Comparison of ENCODE assay signal across 13 cellular contexts in genomic region chr1:114352797-114353196, GRCh38.
DNase-seq lines count a peak whose midpoint lies in the region; ATAC-seq, FAIRE-seq and TF ChIP-seq lines count a peak whose summit lies in the region.
"Had no signal": no experiment of that assay in that cellular context is flagged by ENCODE, and none has a peak within 500 bp of the region (broad histone marks: within the 10 kb centered on the region; RNA-seq: fewer than 3 reads in every experiment).

No MANE protein-coding gene starts in this region.

- H4K20me1 ChIP-seq in keratinocyte (ENCODE audit: control insufficient read depth, extremely low read depth, insufficient read depth, low read length) (no peaks in the 10 kb centered on the region), PC-9 (ENCODE audit: insufficient read depth) (no peaks in the 10 kb centered on the region)

- peak overlapping the region; percentile 30 for H2AFZ ChIP-seq in keratinocyte (ENCODE audit: control insufficient read depth, low read length)
- H2AFZ ChIP-seq in PC-9: no peak overlapping the region

- H3K4me3 ChIP-seq in SJCRH30 (peak overlapping the region; percentile 10; the same call in 1 of the 2 replicates), keratinocyte (ENCODE audit: control insufficient read depth in 2 of 3, extremely low read depth in 1 of 3, insufficient read depth in 2 of 3, low read depth in 1 of 3, low read length in 3 of 3) (no peak overlapping the region), uterus (no peak overlapping the region), PC-9 (no peak overlapping the region)

- H3K27ac ChIP-seq in SJCRH30 (no peak overlapping the region), keratinocyte (ENCODE audit: control insufficient read depth, insufficient read depth, low read length) (no peak overlapping the region), uterus (no peak overlapping the region), PC-9 (no peak overlapping the region)
- H3K27ac ChIP-seq: foreskin keratinocyte had no signal

- no peaks in the 10 kb centered on the region for H3F3A ChIP-seq in PC-9 (ENCODE audit: insufficient read depth, low read depth)

- H3K79me2 ChIP-seq in keratinocyte (ENCODE audit: control insufficient read depth, insufficient read depth, low read length) (no peaks in the 10 kb centered on the region), PC-9 (ENCODE audit: low read depth) (no peaks in the 10 kb centered on the region)

- DNase-seq in Ammon's horn (ENCODE audit: low spot score) (peak; percentile 68), SJCRH30 (peak in 1 of 2 experiments; percentile 44), keratinocyte (ENCODE audit: low read depth, low spot score) (no peak), HuH-7.5 (ENCODE audit: low spot score) (no peak), uterus (no peak), PC-9 (no peak)
- no peak for DNase-seq in activated naive CD4-positive, alpha-beta T cell treated with anti-CD3 and anti-CD28 coated beads for 36 hours
- DNase-seq: activated effector memory CD4-positive, alpha-beta T cell treated with anti-CD3 and anti-CD28 coated beads, Interleukin-2, amount 50 U/mL, for 16 hours; AML-193; stimulated activated CD4-positive, alpha-beta T cell treated with anti-CD3 and anti-CD28 coated beads, Interleukin-4, amount 100 ng/mL, for 24 hours had no signal

- no peak overlapping the region for H3K4me2 ChIP-seq in keratinocyte (ENCODE audit: control insufficient read depth, extremely low read depth, insufficient read depth, low read depth, low read length)
- H3K4me2 ChIP-seq in PC-9: no peak overlapping the region

- H3K9ac ChIP-seq in keratinocyte (ENCODE audit: control insufficient read depth, extremely low read depth, insufficient read depth, low read length): no peak overlapping the region

- FAIRE-seq in keratinocyte (lab: Jason Lieb, UNC): no peak
- FAIRE-seq: colon had no signal

- peaks cover 9% of the 10 kb centered on the region; the same call in 1 of the 2 replicates for H3K4me1 ChIP-seq in SJCRH30
- peaks cover 8% of the 10 kb centered on the region for H3K4me1 ChIP-seq in keratinocyte (ENCODE audit: control insufficient read depth, extremely low read depth, insufficient read depth, low read length)
- no peaks in the 10 kb centered on the region for H3K4me1 ChIP-seq in uterus
- H3K4me1 ChIP-seq in PC-9 (replicated peaks; ENCODE audit: insufficient read depth): no peaks in the 10 kb centered on the region
- H3K4me1 ChIP-seq: foreskin keratinocyte had no signal

- intact Hi-C loops in uterus (cut with DNase I; ENCODE audit: low total_unique reads): no loop called here
- intact Hi-C loops in PC-9 (cut with micrococcal nuclease; ENCODE audit: unreplicated experiment): no loop called here
- intact Hi-C loops in activated naive CD4-positive, alpha-beta T cell treated with anti-CD3 and anti-CD28 coated beads for 36 hours (cut with micrococcal nuclease): no loop called here

- BruUV-seq in PC-9 (replicated peaks; lab: Mats Ljungman, UMichigan): no TSS peak

- H3K36me3 ChIP-seq in SJCRH30: no peaks in the 10 kb centered on the region
- H3K36me3 ChIP-seq in keratinocyte (ENCODE audit: control insufficient read depth in 2 of 2, extremely low read depth in 1 of 2, insufficient read depth in 2 of 2, low read length in 2 of 2): no peaks in the 10 kb centered on the region
- no peaks in the 10 kb centered on the region for H3K36me3 ChIP-seq in uterus
- no peaks in the 10 kb centered on the region for H3K36me3 ChIP-seq in PC-9 (ENCODE audit: low read depth)

- ATAC-seq in HG03095 (IDR thresholded peaks at IDR 0.05; ENCODE audit: unreplicated experiment): peak; percentile 12

- no peaks in the 10 kb centered on the region for H3K9me1 ChIP-seq in keratinocyte (ENCODE audit: control insufficient read depth, extremely low read depth, insufficient read depth, low read length)

- H3K4me3 Mint-ChIP-seq in activated naive CD4-positive, alpha-beta T cell treated with anti-CD3 and anti-CD28 coated beads for 36 hours: no peak overlapping the region

- H3K4me1 Mint-ChIP-seq in activated naive CD4-positive, alpha-beta T cell treated with anti-CD3 and anti-CD28 coated beads for 36 hours (ENCODE audit: low read depth): peaks cover 10% of the 10 kb centered on the region

- no peak for TF ChIP-seq POLR2A in uterus (IDR thresholded peaks at IDR 0.05)

- no peaks in the 10 kb centered on the region for H3K27me3 Mint-ChIP-seq in activated naive CD4-positive, alpha-beta T cell treated with anti-CD3 and anti-CD28 coated beads for 36 hours (ENCODE audit: low read depth)

- POLR2A ChIA-PET in PC-9 (lab: Charles Lee; ENCODE audit: unreplicated experiment): no interaction called here

- H3K9me2 ChIP-seq in PC-9 (ENCODE audit: insufficient read depth): no peaks in the 10 kb centered on the region

- TF ChIP-seq CTCF in keratinocyte (optimal IDR thresholded peaks at IDR 0.05 in 1 of 3, IDR thresholded peaks at IDR 0.05 in 1 of 3, conservative IDR thresholded peaks at IDR 0.05 in 1 of 3; ENCODE audit: extremely low read depth in 1 of 3, insufficient read depth in 2 of 3, low read length in 3 of 3): no peak
- TF ChIP-seq CTCF in uterus (IDR thresholded peaks at IDR 0.05): no peak
- no peak for TF ChIP-seq CTCF in PC-9 (conservative IDR thresholded peaks at IDR 0.05)

- H3K36me3 Mint-ChIP-seq in activated naive CD4-positive, alpha-beta T cell treated with anti-CD3 and anti-CD28 coated beads for 36 hours (ENCODE audit: low read depth): no peaks in the 10 kb centered on the region

- H3K9me3 Mint-ChIP-seq in activated naive CD4-positive, alpha-beta T cell treated with anti-CD3 and anti-CD28 coated beads for 36 hours: no peaks in the 10 kb centered on the region

- H3K27ac Mint-ChIP-seq in activated naive CD4-positive, alpha-beta T cell treated with anti-CD3 and anti-CD28 coated beads for 36 hours: no peak overlapping the region

- CTCF ChIA-PET in PC-9 (lab: Charles Lee): no interaction called here
- CTCF ChIA-PET in activated naive CD4-positive, alpha-beta T cell treated with anti-CD3 and anti-CD28 coated beads for 36 hours (lab: Charles Lee): interaction anchor here (1.5 kb wide), 1 partner anchor 13 kb away, joined by 6 read pairs; no protein-coding TSS in a partner anchor

- H3K27me3 ChIP-seq in SJCRH30: no peaks in the 10 kb centered on the region
- H3K27me3 ChIP-seq in keratinocyte (ENCODE audit: control insufficient read depth, extremely low read depth, insufficient read depth, low read length): no peaks in the 10 kb centered on the region
- no peaks in the 10 kb centered on the region for H3K27me3 ChIP-seq in uterus
- no peaks in the 10 kb centered on the region for H3K27me3 ChIP-seq in PC-9 (ENCODE audit: insufficient read depth, low read depth)
- H3K27me3 ChIP-seq: foreskin keratinocyte had no signal

- H3K9me3 ChIP-seq in SJCRH30 (replicated peaks): no peaks in the 10 kb centered on the region
- H3K9me3 ChIP-seq in keratinocyte (ENCODE audit: control insufficient read depth, low read depth, low read length): no peaks in the 10 kb centered on the region
- H3K9me3 ChIP-seq in uterus: no peaks in the 10 kb centered on the region
- H3K9me3 ChIP-seq in PC-9 (ENCODE audit: insufficient read depth, low read depth): no peaks in the 10 kb centered on the region

- dilution Hi-C loops in keratinocyte (cut with MboI; ENCODE audit: extremely low pct_ligation_motif_present, low sequenced_read_pairs): no loop called here
